13 cellular contexts compared by ENCODE assay signal in the genomic region with DNA sequence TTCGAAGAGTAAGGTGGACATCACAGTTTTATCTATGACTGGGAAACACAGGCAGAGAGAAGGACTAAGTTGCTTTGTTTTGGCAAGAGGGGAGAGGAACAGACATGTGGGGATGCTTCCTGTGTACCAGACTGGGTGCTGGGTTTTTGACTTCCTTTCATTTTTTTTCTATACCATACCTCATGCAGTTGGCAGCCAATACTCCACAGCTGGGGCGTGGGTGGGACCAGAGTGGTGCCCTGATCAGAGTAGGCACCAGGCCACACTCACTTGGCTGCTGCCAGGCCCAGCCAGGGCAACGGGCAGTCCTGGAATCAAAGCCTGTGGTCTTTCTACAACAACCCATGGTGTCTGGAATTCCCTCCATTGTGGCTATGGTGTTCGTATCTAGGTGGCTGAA. TPM values are rescaled to one million over a fixed set of nuclear protein-coding genes. Genes with fewer than 3 reads are reported as not detected.
DNase-seq lines count a peak whose midpoint lies in the region; ATAC-seq and TF ChIP-seq lines count a peak whose summit lies in the region.
"Had no signal": no experiment of that assay in that cellular context is flagged by ENCODE, and none has a peak within 500 bp of the region (broad histone marks: within the 10 kb centered on the region; RNA-seq: fewer than 3 reads in every experiment).

No MANE protein-coding gene starts in this region.

- H3K27me3 ChIP-seq in vagina, result no peaks in the 10 kb centered on the region
- H3K27me3 ChIP-seq: dorsolateral prefrontal cortex had no signal

- no peak for TF ChIP-seq CTCF in endothelial cell (IDR thresholded peaks at IDR 0.05; ENCODE audit: unreplicated experiment)
- no peak for TF ChIP-seq CTCF in vagina (IDR thresholded peaks at IDR 0.05)

- H3K36me3 ChIP-seq in vagina, result no peaks in the 10 kb centered on the region

- H3K9me3 ChIP-seq in vagina, result no peaks in the 10 kb centered on the region

- H3K4me3 Mint-ChIP-seq in endothelial cell (ENCODE audit: unreplicated experiment), result no peak overlapping the region
- H3K4me3 Mint-ChIP-seq: activated T-cell treated with anti-CD3 and anti-CD28 coated beads, Interleukin-2, amount 50 U/mL, for 4 hours had no signal

- no peak overlapping the region for H3K4me3 ChIP-seq in vagina
- H3K4me3 ChIP-seq: dorsolateral prefrontal cortex had no signal

- DNase-seq in stimulated activated CD4-positive, alpha-beta T cell treated with anti-CD3 and anti-CD28 coated beads, Interleukin-15, amount 100 ng/mL, for 24 hours, result peak; percentile 9
- DNase-seq in stimulated activated CD4-positive, alpha-beta T cell treated with anti-CD3 and anti-CD28 coated beads, Interleukin-2, amount 100 ng/mL, for 24 hours, result no peak
- no peak for DNase-seq in endothelial cell (ENCODE audit: low spot score)
- DNase-seq in myocyte (ENCODE audit: low read depth), result peak; percentile 53
- no peak for DNase-seq in vagina (ENCODE audit: extremely low spot score in 2 of 2)
- no peak for DNase-seq in effector CD8-positive, alpha-beta T cell (lab: John Stamatoyannopoulos, UW)
- no peak for DNase-seq in GF-D8 (lab: John Stamatoyannopoulos, UW)
- DNase-seq: activated T-cell treated with anti-CD3 and anti-CD28 coated beads, Interleukin-2, amount 50 U/mL, for 4 hours; dorsolateral prefrontal cortex; NCI-H1436; stimulated activated CD4-positive, alpha-beta T cell treated with anti-CD3 and anti-CD28 coated beads, Interleukin-4, amount 100 ng/mL, for 4 hours had no signal

- H3K36me3 Mint-ChIP-seq in endothelial cell (ENCODE audit: low read depth, unreplicated experiment), result peaks cover 9% of the 10 kb centered on the region

- H3K4me1 ChIP-seq in vagina, result peaks cover 62% of the 10 kb centered on the region

- intact Hi-C loops in vagina (cut with DNase I), result loop anchor here (5.0 kb wide), 1 partner anchor 68 kb away; no protein-coding TSS in a partner anchor

- no peaks in the 10 kb centered on the region for H3K9me3 Mint-ChIP-seq in endothelial cell (ENCODE audit: unreplicated experiment)
- H3K9me3 Mint-ChIP-seq: activated T-cell treated with anti-CD3 and anti-CD28 coated beads, Interleukin-2, amount 50 U/mL, for 4 hours had no signal

- peaks cover 5% of the 10 kb centered on the region for H3K27me3 Mint-ChIP-seq in endothelial cell (ENCODE audit: unreplicated experiment)

- H3K27ac ChIP-seq in vagina, result peak overlapping the region; percentile 84
- H3K27ac ChIP-seq: C4-2B had no signal

- peak overlapping the region; percentile 70 for H3K27ac Mint-ChIP-seq in endothelial cell (ENCODE audit: unreplicated experiment)

- ATAC-seq in HG03280 (IDR thresholded peaks at IDR 0.05; ENCODE audit: unreplicated experiment), result no peak
- ATAC-seq: activated T-cell treated with anti-CD3 and anti-CD28 coated beads, Interleukin-2, amount 50 U/mL, for 4 hours had no signal

- TF ChIP-seq POLR2A in vagina (IDR thresholded peaks at IDR 0.05), result no peak

- peaks cover 46% of the 10 kb centered on the region for H3K4me1 Mint-ChIP-seq in endothelial cell (ENCODE audit: unreplicated experiment)

RNA-seq across cellular contexts. Expression of gene SH3RF3, which starts 45.2 kb away (rescaled TPM):
- total RNA-seq in endothelial cell (ENCODE audit: unreplicated experiment) (12.8 TPM), myocyte (5.1 and 5.3 TPM in 2 replicates), vagina (10.8 TPM)
- 15.1 TPM for polyA plus RNA-seq in myocyte (2012)

Comparison
In these comparisons a context has a peak if more than half of its experiments do, and no peak if none do; other contexts are left out.
1. DNase-seq: peak in stimulated activated CD4-positive, alpha-beta T cell treated with anti-CD3 and anti-CD28 coated beads, Interleukin-15, amount 100 ng/mL, for 24 hours (single experiment) and myocyte (single experiment); none in stimulated activated CD4-positive, alpha-beta T cell treated with anti-CD3 and anti-CD28 coated beads, Interleukin-2, amount 100 ng/mL, for 24 hours (0 of 2), endothelial cell (single experiment), vagina (0 of 2), effector CD8-positive, alpha-beta T cell (single experiment) and GF-D8 (single experiment).